24 cellular contexts compared by ENCODE assay signal in the genomic region with DNA sequence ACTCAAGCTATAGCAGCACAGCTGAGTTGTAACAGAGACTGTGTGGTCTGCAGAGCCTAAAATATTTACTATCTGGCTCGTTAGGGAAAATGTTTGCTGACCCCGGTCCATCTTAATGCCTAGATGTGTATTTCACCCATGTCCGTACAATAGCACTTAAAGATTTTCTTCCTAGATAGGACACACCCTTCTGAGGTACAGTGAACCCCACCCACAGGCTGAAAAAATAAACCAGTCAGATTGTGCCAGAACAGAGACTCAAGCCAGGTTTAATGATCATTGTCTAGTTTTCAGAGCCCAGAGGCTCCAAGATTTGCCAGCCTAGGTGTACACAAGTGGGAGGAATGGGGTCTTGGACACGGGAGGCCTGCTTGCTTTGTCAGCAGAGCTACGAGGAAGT. TPM values are rescaled to one million over a fixed set of nuclear protein-coding genes. Genes with fewer than 3 reads are reported as not detected.
DNase-seq lines count a peak whose midpoint lies in the region; ATAC-seq lines count a peak whose summit lies in the region.
"Had no signal": no experiment of that assay in that cellular context is flagged by ENCODE, and none has a peak within 500 bp of the region (broad histone marks: within the 10 kb centered on the region; RNA-seq: fewer than 3 reads in every experiment).

No MANE protein-coding gene starts in this region.

- no peak for DNase-seq in activated T-cell treated with anti-CD3 and anti-CD28 coated beads, Interleukin-2, amount 50 U/mL, for 4 hours
- DNase-seq in activated T-cell treated with anti-CD3 and anti-CD28 coated beads for 4 hours (no peak), T-cell (no peak), UCSD-AML1 (lab: John Stamatoyannopoulos, UW; ENCODE audit: unreplicated experiment) (no peak)
- peak; percentile 1 for DNase-seq in activated naive CD8-positive, alpha-beta T cell treated with anti-CD3 and anti-CD28 coated beads, Interleukin-2, amount 50 U/mL, for 24 hours
- no peak for DNase-seq in stimulated activated effector memory CD8-positive, alpha-beta T cell treated with anti-CD3 and anti-CD28 coated beads, Interleukin-12 subunit alpha, Interleukin-12 subunit beta, amount 100 ng/mL, for 72 hours (ENCODE audit: low spot score in 2 of 2)
- DNase-seq in stimulated activated CD4-positive, alpha-beta T cell treated with anti-CD3 and anti-CD28 coated beads, Interleukin-15, amount 100 ng/mL, for 24 hours, result no peak
- DNase-seq: brain microvascular endothelial cell, esophagus squamous epithelium, left lung, mesendoderm, NCI-H187, NCI-H526, testis, WERI-Rb-1 had no signal

- H3K9me3 Mint-ChIP-seq in activated T-cell treated with anti-CD3 and anti-CD28 coated beads, Interleukin-2, amount 50 U/mL, for 4 hours, result no peaks in the 10 kb centered on the region
- no peaks in the 10 kb centered on the region for H3K9me3 Mint-ChIP-seq in T-cell
- H3K9me3 Mint-ChIP-seq in activated naive CD8-positive, alpha-beta T cell treated with anti-CD3 and anti-CD28 coated beads, Interleukin-2, amount 50 U/mL, for 24 hours, result no peaks in the 10 kb centered on the region
- no peaks in the 10 kb centered on the region for H3K9me3 Mint-ChIP-seq in stimulated activated effector memory CD8-positive, alpha-beta T cell treated with anti-CD3 and anti-CD28 coated beads, Interleukin-12 subunit alpha, Interleukin-12 subunit beta, amount 100 ng/mL, for 72 hours
- H3K9me3 Mint-ChIP-seq: activated T-helper 1 cell treated with anti-CD3 and anti-CD28 coated beads, Interleukin-12 subunit alpha, Interleukin-12 subunit beta, Interleukin-2, Interleukin-4 antibody, amounts not matched to agents 30 ng/mL and 10 ng/mL and 1 ng/mL, durations not matched to agents 14 hours and 24 hours and 36 hours; stimulated activated memory B cell treated with anti-CD40 and anti-IgM and Interleukin-4, amounts not matched to agents 10 μg/mL and 1 μg/mL and 100 μg/mL, for 72 hours had no signal

- H3K4me3 Mint-ChIP-seq in activated T-cell treated with anti-CD3 and anti-CD28 coated beads, Interleukin-2, amount 50 U/mL, for 4 hours, result peak overlapping the region; percentile 53
- H3K4me3 Mint-ChIP-seq in T-cell, result peak overlapping the region; percentile 75 to 96 (median 85)
- H3K4me3 Mint-ChIP-seq in activated naive CD8-positive, alpha-beta T cell treated with anti-CD3 and anti-CD28 coated beads, Interleukin-2, amount 50 U/mL, for 24 hours, result no peak overlapping the region
- no peak overlapping the region for H3K4me3 Mint-ChIP-seq in stimulated activated effector memory CD8-positive, alpha-beta T cell treated with anti-CD3 and anti-CD28 coated beads, Interleukin-12 subunit alpha, Interleukin-12 subunit beta, amount 100 ng/mL, for 72 hours
- H3K4me3 Mint-ChIP-seq: activated T-helper 1 cell treated with anti-CD3 and anti-CD28 coated beads, Interleukin-12 subunit alpha, Interleukin-12 subunit beta, Interleukin-2, Interleukin-4 antibody, amounts not matched to agents 30 ng/mL and 10 ng/mL and 1 ng/mL, durations not matched to agents 14 hours and 24 hours and 36 hours; stimulated activated memory B cell treated with anti-CD40 and anti-IgM and Interleukin-4, amounts not matched to agents 10 μg/mL and 1 μg/mL and 100 μg/mL, for 72 hours had no signal

- POLR2A ChIA-PET in T-cell (lab: Charles Lee), result interaction anchor here in 1 of 2 donors (0.7 to 1.0 kb wide), 2 partner anchors 16 to 106 kb away, joined by 3 read pairs; no protein-coding TSS in a partner anchor

- ATAC-seq in activated T-cell treated with anti-CD3 and anti-CD28 coated beads, Interleukin-2, amount 50 U/mL, for 4 hours, result no peak
- no peak for ATAC-seq in T-cell (replicated peaks in 1 of 4)
- no peak for ATAC-seq in activated naive CD8-positive, alpha-beta T cell treated with anti-CD3 and anti-CD28 coated beads, Interleukin-2, amount 50 U/mL, for 24 hours
- no peak for ATAC-seq in stimulated activated effector memory CD8-positive, alpha-beta T cell treated with anti-CD3 and anti-CD28 coated beads, Interleukin-12 subunit alpha, Interleukin-12 subunit beta, amount 100 ng/mL, for 72 hours
- ATAC-seq in GM21381 (IDR thresholded peaks at IDR 0.05; ENCODE audit: unreplicated experiment), result no peak
- ATAC-seq: HCT116; HepG2; left lung; stimulated activated memory B cell treated with anti-CD40 and anti-IgM and Interleukin-4, amounts not matched to agents 10 μg/mL and 1 μg/mL and 100 μg/mL, for 72 hours had no signal

- H3K4me1 Mint-ChIP-seq in activated T-cell treated with anti-CD3 and anti-CD28 coated beads, Interleukin-2, amount 50 U/mL, for 4 hours (ENCODE audit: low read depth), result peaks cover 93% of the 10 kb centered on the region
- peaks cover 92 to 97% (median 94%) of the 10 kb centered on the region in 3 donors for H3K4me1 Mint-ChIP-seq in T-cell
- H3K4me1 Mint-ChIP-seq in activated naive CD8-positive, alpha-beta T cell treated with anti-CD3 and anti-CD28 coated beads, Interleukin-2, amount 50 U/mL, for 24 hours, result peaks cover 77% of the 10 kb centered on the region
- peaks cover 81% of the 10 kb centered on the region for H3K4me1 Mint-ChIP-seq in stimulated activated effector memory CD8-positive, alpha-beta T cell treated with anti-CD3 and anti-CD28 coated beads, Interleukin-12 subunit alpha, Interleukin-12 subunit beta, amount 100 ng/mL, for 72 hours

- no peaks in the 10 kb centered on the region for H3K27me3 Mint-ChIP-seq in activated T-cell treated with anti-CD3 and anti-CD28 coated beads, Interleukin-2, amount 50 U/mL, for 4 hours (ENCODE audit: low read depth)
- no peaks in the 10 kb centered on the region for H3K27me3 Mint-ChIP-seq in T-cell
- H3K27me3 Mint-ChIP-seq in activated naive CD8-positive, alpha-beta T cell treated with anti-CD3 and anti-CD28 coated beads, Interleukin-2, amount 50 U/mL, for 24 hours, result no peaks in the 10 kb centered on the region
- H3K27me3 Mint-ChIP-seq: stimulated activated memory B cell treated with anti-CD40 and anti-IgM and Interleukin-4, amounts not matched to agents 10 μg/mL and 1 μg/mL and 100 μg/mL, for 72 hours had no signal

- peak overlapping the region; percentile 95 to 97 for H3K27ac Mint-ChIP-seq in T-cell
- peak overlapping the region; percentile 64 for H3K27ac Mint-ChIP-seq in activated naive CD8-positive, alpha-beta T cell treated with anti-CD3 and anti-CD28 coated beads, Interleukin-2, amount 50 U/mL, for 24 hours
- H3K27ac Mint-ChIP-seq in stimulated activated effector memory CD8-positive, alpha-beta T cell treated with anti-CD3 and anti-CD28 coated beads, Interleukin-12 subunit alpha, Interleukin-12 subunit beta, amount 100 ng/mL, for 72 hours, result peak overlapping the region; percentile 68
- H3K27ac Mint-ChIP-seq: activated T-helper 1 cell treated with anti-CD3 and anti-CD28 coated beads, Interleukin-12 subunit alpha, Interleukin-12 subunit beta, Interleukin-2, Interleukin-4 antibody, amounts not matched to agents 30 ng/mL and 10 ng/mL and 1 ng/mL, durations not matched to agents 14 hours and 24 hours and 36 hours; stimulated activated memory B cell treated with anti-CD40 and anti-IgM and Interleukin-4, amounts not matched to agents 10 μg/mL and 1 μg/mL and 100 μg/mL, for 72 hours had no signal

- CTCF ChIA-PET in T-cell (lab: Charles Lee), result interaction anchor here (3.0 to 17.4 kb wide), 3 partner anchors 11 to 29 kb away, joined by 21 to 375 read pairs (median 80); partner anchors contain the start of gene CYB561D1 (in 1 of the 2)

- H3K36me3 Mint-ChIP-seq in activated T-cell treated with anti-CD3 and anti-CD28 coated beads, Interleukin-2, amount 50 U/mL, for 4 hours (ENCODE audit: insufficient read depth), result peaks cover 6% of the 10 kb centered on the region
- H3K36me3 Mint-ChIP-seq in T-cell, result peaks cover 16% of the 10 kb centered on the region
- H3K36me3 Mint-ChIP-seq in activated naive CD8-positive, alpha-beta T cell treated with anti-CD3 and anti-CD28 coated beads, Interleukin-2, amount 50 U/mL, for 24 hours (ENCODE audit: low read depth), result peaks cover 3% of the 10 kb centered on the region
- H3K36me3 Mint-ChIP-seq in stimulated activated effector memory CD8-positive, alpha-beta T cell treated with anti-CD3 and anti-CD28 coated beads, Interleukin-12 subunit alpha, Interleukin-12 subunit beta, amount 100 ng/mL, for 72 hours, result peaks cover 19% of the 10 kb centered on the region

RNA-seq across cellular contexts. Expression of gene AMIGO1, which starts 5.6 kb away (rescaled TPM):
- total RNA-seq in activated T-cell treated with anti-CD3 and anti-CD28 coated beads, Interleukin-2, amount 50 U/mL, for 4 hours, result 1 to 10 TPM; 2.9 to 4.5 (median 4.0) TPM
- 10 to 100 TPM; 13.2 to 28.2 (median 21.5) TPM for total RNA-seq in T-cell

RNA-seq across cellular contexts. Expression of gene CYB561D1, which starts 10.0 kb away (rescaled TPM):
- total RNA-seq in activated T-cell treated with anti-CD3 and anti-CD28 coated beads, Interleukin-2, amount 50 U/mL, for 4 hours, result 10 to 100 TPM in 2 of 3 donors, 1 to 10 TPM in 1; 9.0 to 11.1 (median 10.6) TPM
- total RNA-seq in T-cell, result 10 to 100 TPM; 23.6 to 42.6 (median 39.5) TPM

RNA-seq across cellular contexts. Expression of gene ATXN7L2, which starts 20.2 kb away (rescaled TPM):
- 10 to 100 TPM; 19.5 to 23.8 (median 23.6) TPM for total RNA-seq in activated T-cell treated with anti-CD3 and anti-CD28 coated beads, Interleukin-2, amount 50 U/mL, for 4 hours
- total RNA-seq in T-cell, result 10 to 100 TPM in 4 of 5 donors, 1 to 10 TPM in 1; 9.7 to 13.2 (median 12.5) TPM

RNA-seq across cellular contexts. Expression of gene GPR61, which starts 35.7 kb away (rescaled TPM):
- total RNA-seq in activated T-cell treated with anti-CD3 and anti-CD28 coated beads, Interleukin-2, amount 50 U/mL, for 4 hours, result not detected
- total RNA-seq in T-cell, result under 1 TPM; 0.16 to 0.75 (median 0.39) TPM
- total RNA-seq: activated T-helper 1 cell treated with anti-CD3 and anti-CD28 coated beads, Interleukin-12 subunit alpha, Interleukin-12 subunit beta, Interleukin-2, Interleukin-4 antibody, amounts not matched to agents 30 ng/mL and 10 ng/mL and 1 ng/mL, durations not matched to agents 14 hours and 24 hours and 36 hours; esophagus squamous epithelium; HepG2; left lung; LHCN-M2; osteocyte had no signal

RNA-seq across cellular contexts. Expression of gene SYPL2, which starts 37.6 kb away (rescaled TPM):
- under 1 TPM in 2 of 3 donors, not detected in 1; 0.13 to 0.37 TPM for total RNA-seq in activated T-cell treated with anti-CD3 and anti-CD28 coated beads, Interleukin-2, amount 50 U/mL, for 4 hours
- total RNA-seq in T-cell, result under 1 TPM in 4 of 5 donors, not detected in 1; 0.09 to 0.13 (median 0.11) TPM
- total RNA-seq: activated T-helper 1 cell treated with anti-CD3 and anti-CD28 coated beads, Interleukin-12 subunit alpha, Interleukin-12 subunit beta, Interleukin-2, Interleukin-4 antibody, amounts not matched to agents 30 ng/mL and 10 ng/mL and 1 ng/mL, durations not matched to agents 14 hours and 24 hours and 36 hours; frontal cortex; T-helper 1 cell treated with Interleukin-12 subunit alpha and Interleukin-12 subunit beta and Interleukin-4 antibody, amounts not matched to agents 30 ng/mL and 1 ng/mL, for 36 hours had no signal

Comparison
In these comparisons a context has a peak if more than half of its experiments do, and no peak if none do; other contexts are left out.
1. H3K4me3 Mint-ChIP-seq: peak in activated T-cell treated with anti-CD3 and anti-CD28 coated beads, Interleukin-2, amount 50 U/mL, for 4 hours (single experiment) and T-cell (3 of 3); none in activated naive CD8-positive, alpha-beta T cell treated with anti-CD3 and anti-CD28 coated beads, Interleukin-2, amount 50 U/mL, for 24 hours (single experiment) and stimulated activated effector memory CD8-positive, alpha-beta T cell treated with anti-CD3 and anti-CD28 coated beads, Interleukin-12 subunit alpha, Interleukin-12 subunit beta, amount 100 ng/mL, for 72 hours (single experiment).
2. Peak in every context shown above with its lines, with median percentiles within 50 percentile points of each other: H3K27ac Mint-ChIP-seq.